ENCODE assay signal across 15 cellular contexts in the genomic region with DNA sequence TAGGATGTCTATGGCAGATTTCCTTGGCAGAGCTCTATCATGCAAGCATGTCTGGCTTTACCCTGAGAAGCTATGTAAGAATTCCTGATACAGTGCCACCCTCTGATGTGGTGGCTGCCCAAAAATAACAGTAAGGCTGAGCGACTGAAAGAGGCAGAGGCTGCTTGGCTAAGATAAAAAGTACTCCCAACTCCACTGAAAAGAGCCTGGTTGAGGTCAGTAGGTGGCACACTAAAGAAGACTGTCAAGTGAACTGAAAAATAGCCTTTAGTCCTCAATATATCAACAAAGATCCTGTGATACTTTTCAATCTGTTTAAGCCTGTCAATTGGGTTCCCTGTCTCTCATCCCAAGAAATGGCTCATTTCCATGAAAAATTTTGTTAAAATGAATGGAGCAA. TPM values are rescaled to one million over a fixed set of nuclear protein-coding genes. Genes with fewer than 3 reads are reported as not detected.
A peak's percentile ranks its signal among the peaks of the same experiment; 100 is the strongest.
DNase-seq lines count a peak whose midpoint lies in the region; ATAC-seq and TF ChIP-seq lines count a peak whose summit lies in the region.
"Had no signal": no experiment of that assay in that cellular context is flagged by ENCODE, and none has a peak within 500 bp of the region (broad histone marks: within the 10 kb centered on the region; RNA-seq: fewer than 3 reads in every experiment).

No MANE protein-coding gene starts in this region.

- no peak overlapping the region for H3K4me3 ChIP-seq in CD8-positive, alpha-beta T cell (ENCODE audit: low read depth, low read length)
- H3K4me3 ChIP-seq in Loucy (ENCODE audit: low read length, poor library complexity, severe bottlenecking), result no peak overlapping the region
- H3K4me3 ChIP-seq: SK-N-MC, transverse colon had no signal

- H3K27ac Mint-ChIP-seq in CD8-positive, alpha-beta T cell, result peak overlapping the region; percentile 76
- peak overlapping the region; percentile 36 for H3K27ac Mint-ChIP-seq in activated naive CD8-positive, alpha-beta T cell treated with anti-CD3 and anti-CD28 coated beads for 36 hours
- H3K27ac Mint-ChIP-seq in neural crest cell (ENCODE audit: unreplicated experiment), result peak overlapping the region; percentile 8
- H3K27ac Mint-ChIP-seq: brain had no signal

- peaks cover 5% of the 10 kb centered on the region; the same call in 1 of the 2 replicates for H3F3A ChIP-seq in Loucy (ENCODE audit: low read depth)

- H3K27me3 Mint-ChIP-seq in CD8-positive, alpha-beta T cell (ENCODE audit: low read depth), result no peaks in the 10 kb centered on the region
- H3K27me3 Mint-ChIP-seq in activated naive CD8-positive, alpha-beta T cell treated with anti-CD3 and anti-CD28 coated beads for 36 hours, result no peaks in the 10 kb centered on the region
- H3K27me3 Mint-ChIP-seq in neural crest cell (ENCODE audit: low read depth), result no peaks in the 10 kb centered on the region
- H3K27me3 Mint-ChIP-seq: brain had no signal

- peaks cover 57% of the 10 kb centered on the region for H3K36me3 Mint-ChIP-seq in CD8-positive, alpha-beta T cell
- peaks cover 79% of the 10 kb centered on the region for H3K36me3 Mint-ChIP-seq in activated naive CD8-positive, alpha-beta T cell treated with anti-CD3 and anti-CD28 coated beads for 36 hours
- no peaks in the 10 kb centered on the region for H3K36me3 Mint-ChIP-seq in neural crest cell (ENCODE audit: low read depth)
- H3K36me3 Mint-ChIP-seq: brain had no signal

- no peak overlapping the region for H3K9ac ChIP-seq in Loucy (ENCODE audit: low read depth, low read length, poor library complexity, severe bottlenecking)

- peaks cover 5% of the 10 kb centered on the region for H3K36me3 ChIP-seq in CD8-positive, alpha-beta T cell (ENCODE audit: insufficient read depth, low read length)
- H3K36me3 ChIP-seq in Loucy (ENCODE audit: insufficient read depth, low read length), result no peaks in the 10 kb centered on the region
- H3K36me3 ChIP-seq: transverse colon had no signal

- H3K9me3 Mint-ChIP-seq in CD8-positive, alpha-beta T cell, result no peaks in the 10 kb centered on the region
- peaks cover 8% of the 10 kb centered on the region for H3K9me3 Mint-ChIP-seq in activated naive CD8-positive, alpha-beta T cell treated with anti-CD3 and anti-CD28 coated beads for 36 hours
- no peaks in the 10 kb centered on the region for H3K9me3 Mint-ChIP-seq in neural crest cell
- H3K9me3 Mint-ChIP-seq: brain had no signal

- H3K9me2 ChIP-seq in Loucy (replicated peaks; ENCODE audit: low read depth, low read length), result no peaks in the 10 kb centered on the region

- H4K20me1 ChIP-seq in Loucy (ENCODE audit: insufficient read depth, low read length, poor library complexity, severe bottlenecking), result no peaks in the 10 kb centered on the region

- H3K79me2 ChIP-seq in Loucy (ENCODE audit: insufficient read depth, low read length), result no peaks in the 10 kb centered on the region

- no peak overlapping the region for H3K4me3 Mint-ChIP-seq in CD8-positive, alpha-beta T cell
- no peak overlapping the region for H3K4me3 Mint-ChIP-seq in activated naive CD8-positive, alpha-beta T cell treated with anti-CD3 and anti-CD28 coated beads for 36 hours
- no peak overlapping the region for H3K4me3 Mint-ChIP-seq in neural crest cell
- H3K4me3 Mint-ChIP-seq: brain had no signal

- H3K4me1 ChIP-seq in CD8-positive, alpha-beta T cell (ENCODE audit: insufficient read depth, low read length), result peaks cover 77% of the 10 kb centered on the region
- peaks cover 54% of the 10 kb centered on the region for H3K4me1 ChIP-seq in Loucy (ENCODE audit: insufficient read depth, low read length, poor library complexity, severe bottlenecking)
- H3K4me1 ChIP-seq: transverse colon had no signal

- H3K9me3 ChIP-seq in CD8-positive, alpha-beta T cell (ENCODE audit: low read length), result no peaks in the 10 kb centered on the region
- no peaks in the 10 kb centered on the region for H3K9me3 ChIP-seq in Loucy (ENCODE audit: insufficient read depth, low read depth, low read length)
- H3K9me3 ChIP-seq: transverse colon had no signal

- ATAC-seq in CD8-positive, alpha-beta T cell, result no peak
- ATAC-seq: left ventricle myocardium superior had no signal

- peak overlapping the region; percentile 1 for H3K4me2 ChIP-seq in Loucy (ENCODE audit: low read depth, low read length, poor library complexity, severe bottlenecking)

- no peak for TF ChIP-seq CTCF in CD8-positive, alpha-beta T cell (IDR thresholded peaks at IDR 0.05)
- peak; percentile 44 for TF ChIP-seq CTCF in Loucy (conservative IDR thresholded peaks at IDR 0.05; ENCODE audit: low read length)
- TF ChIP-seq CTCF in neural crest cell (conservative IDR thresholded peaks at IDR 0.05), result no peak

- H2AFZ ChIP-seq in Loucy (ENCODE audit: low read length), result no peak overlapping the region

- intact Hi-C loops in CD8-positive, alpha-beta T cell (cut with DNase I, micrococcal nuclease), result no loop called here

- peaks cover 91% of the 10 kb centered on the region for H3K4me1 Mint-ChIP-seq in CD8-positive, alpha-beta T cell (ENCODE audit: low read depth)
- peaks cover 83% of the 10 kb centered on the region for H3K4me1 Mint-ChIP-seq in activated naive CD8-positive, alpha-beta T cell treated with anti-CD3 and anti-CD28 coated beads for 36 hours
- H3K4me1 Mint-ChIP-seq in neural crest cell, result peaks cover 37% of the 10 kb centered on the region
- H3K4me1 Mint-ChIP-seq: brain had no signal

- no peaks in the 10 kb centered on the region for H3K27me3 ChIP-seq in CD8-positive, alpha-beta T cell (ENCODE audit: insufficient read depth, low read length)
- no peaks in the 10 kb centered on the region for H3K27me3 ChIP-seq in Loucy (ENCODE audit: insufficient read depth, low read length, poor library complexity, severe bottlenecking)
- H3K27me3 ChIP-seq: transverse colon had no signal

- no peak for DNase-seq in CD8-positive, alpha-beta T cell
- DNase-seq in activated naive CD8-positive, alpha-beta T cell treated with anti-CD3 and anti-CD28 coated beads for 36 hours, result no peak
- DNase-seq in neural crest cell (ENCODE audit: low read depth, low spot score) (no peak), iPS-NIHi11 (ENCODE audit: low spot score) (no peak), NCI-H2029 treated with DMSO at 0.1 percent for 48 hours (lab: John Stamatoyannopoulos, UW) (no peak), DMS114 treated with DMSO at 0.1 percent for 48 hours (lab: John Stamatoyannopoulos, UW; ENCODE audit: unreplicated experiment) (no peak)
- DNase-seq: activated CD4-positive, alpha-beta T cell treated with anti-CD3 and anti-CD28 coated beads for 1 hour; activated gamma-delta T cell treated with Interleukin-2 at 50 U/mL for 16 hours; left ventricle myocardium superior; NCI-H82; T-helper 9 cell; transverse colon had no signal

- CTCF ChIA-PET in CD8-positive, alpha-beta T cell (lab: Charles Lee), result no interaction called here

- no peak overlapping the region for H3K27ac ChIP-seq in CD8-positive, alpha-beta T cell (ENCODE audit: low read depth, low read length)
- H3K27ac ChIP-seq: SK-N-MC, transverse colon had no signal

- POLR2A ChIA-PET in CD8-positive, alpha-beta T cell (lab: Charles Lee), result no interaction called here

RNA-seq across cellular contexts. Expression of gene BTLA, which starts 31.7 kb away (rescaled TPM):
- 1 to 10 TPM; 3.0 to 4.6 TPM for total RNA-seq in CD8-positive, alpha-beta T cell
- total RNA-seq in activated naive CD8-positive, alpha-beta T cell treated with anti-CD3 and anti-CD28 coated beads for 36 hours, result 10 to 100 TPM; 34.1 to 41.2 TPM
- not detected in 2 replicates for total RNA-seq in neural crest cell
- total RNA-seq: left ventricle myocardium superior had no signal

Comparison
In these comparisons a context has a peak if more than half of its experiments do, and no peak if none do; other contexts are left out.
1. H3K27ac Mint-ChIP-seq: peak in every context shown above with its lines; median percentile 76 in CD8-positive, alpha-beta T cell; 36 in activated naive CD8-positive, alpha-beta T cell treated with anti-CD3 and anti-CD28 coated beads for 36 hours; 8 in neural crest cell.
2. RNA of gene BTLA, which starts 31.7 kb away (total RNA-seq): 34.1 to 41.2 TPM in activated naive CD8-positive, alpha-beta T cell treated with anti-CD3 and anti-CD28 coated beads for 36 hours; 3.0 to 4.6 TPM in CD8-positive, alpha-beta T cell and not detected in neural crest cell; every median in the first group is over 4 times any median in the second.